Comparison of ENCODE assay signal across 1 cellular context in the genomic region with DNA sequence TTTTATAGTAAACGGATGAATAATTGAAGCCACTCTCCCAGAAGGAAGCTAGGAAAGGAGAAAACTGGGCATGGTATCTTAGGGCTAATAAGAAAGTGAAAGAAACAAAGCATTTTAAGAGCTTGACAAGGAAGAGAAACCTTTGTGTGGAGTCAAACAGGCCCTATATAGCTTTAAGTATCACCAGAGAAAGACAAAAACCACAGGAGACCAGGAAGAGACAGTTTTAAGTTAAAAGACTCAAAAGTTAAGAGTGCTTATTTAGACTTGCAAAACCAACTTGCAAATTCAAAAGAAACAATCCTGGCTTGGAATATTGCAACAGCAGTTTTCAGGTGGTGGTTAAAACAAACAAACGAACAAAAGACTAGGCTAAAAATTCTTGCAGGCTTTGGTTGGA.
TF ChIP-seq lines count a peak whose summit lies in the region.

No MANE protein-coding gene starts in this region.

TF ChIP-seq in H1, 55 proteins besides CTCF, POLR2A, EP300 and RAD21 (continued from another document):
- TF ChIP-seq, protein P1, sequence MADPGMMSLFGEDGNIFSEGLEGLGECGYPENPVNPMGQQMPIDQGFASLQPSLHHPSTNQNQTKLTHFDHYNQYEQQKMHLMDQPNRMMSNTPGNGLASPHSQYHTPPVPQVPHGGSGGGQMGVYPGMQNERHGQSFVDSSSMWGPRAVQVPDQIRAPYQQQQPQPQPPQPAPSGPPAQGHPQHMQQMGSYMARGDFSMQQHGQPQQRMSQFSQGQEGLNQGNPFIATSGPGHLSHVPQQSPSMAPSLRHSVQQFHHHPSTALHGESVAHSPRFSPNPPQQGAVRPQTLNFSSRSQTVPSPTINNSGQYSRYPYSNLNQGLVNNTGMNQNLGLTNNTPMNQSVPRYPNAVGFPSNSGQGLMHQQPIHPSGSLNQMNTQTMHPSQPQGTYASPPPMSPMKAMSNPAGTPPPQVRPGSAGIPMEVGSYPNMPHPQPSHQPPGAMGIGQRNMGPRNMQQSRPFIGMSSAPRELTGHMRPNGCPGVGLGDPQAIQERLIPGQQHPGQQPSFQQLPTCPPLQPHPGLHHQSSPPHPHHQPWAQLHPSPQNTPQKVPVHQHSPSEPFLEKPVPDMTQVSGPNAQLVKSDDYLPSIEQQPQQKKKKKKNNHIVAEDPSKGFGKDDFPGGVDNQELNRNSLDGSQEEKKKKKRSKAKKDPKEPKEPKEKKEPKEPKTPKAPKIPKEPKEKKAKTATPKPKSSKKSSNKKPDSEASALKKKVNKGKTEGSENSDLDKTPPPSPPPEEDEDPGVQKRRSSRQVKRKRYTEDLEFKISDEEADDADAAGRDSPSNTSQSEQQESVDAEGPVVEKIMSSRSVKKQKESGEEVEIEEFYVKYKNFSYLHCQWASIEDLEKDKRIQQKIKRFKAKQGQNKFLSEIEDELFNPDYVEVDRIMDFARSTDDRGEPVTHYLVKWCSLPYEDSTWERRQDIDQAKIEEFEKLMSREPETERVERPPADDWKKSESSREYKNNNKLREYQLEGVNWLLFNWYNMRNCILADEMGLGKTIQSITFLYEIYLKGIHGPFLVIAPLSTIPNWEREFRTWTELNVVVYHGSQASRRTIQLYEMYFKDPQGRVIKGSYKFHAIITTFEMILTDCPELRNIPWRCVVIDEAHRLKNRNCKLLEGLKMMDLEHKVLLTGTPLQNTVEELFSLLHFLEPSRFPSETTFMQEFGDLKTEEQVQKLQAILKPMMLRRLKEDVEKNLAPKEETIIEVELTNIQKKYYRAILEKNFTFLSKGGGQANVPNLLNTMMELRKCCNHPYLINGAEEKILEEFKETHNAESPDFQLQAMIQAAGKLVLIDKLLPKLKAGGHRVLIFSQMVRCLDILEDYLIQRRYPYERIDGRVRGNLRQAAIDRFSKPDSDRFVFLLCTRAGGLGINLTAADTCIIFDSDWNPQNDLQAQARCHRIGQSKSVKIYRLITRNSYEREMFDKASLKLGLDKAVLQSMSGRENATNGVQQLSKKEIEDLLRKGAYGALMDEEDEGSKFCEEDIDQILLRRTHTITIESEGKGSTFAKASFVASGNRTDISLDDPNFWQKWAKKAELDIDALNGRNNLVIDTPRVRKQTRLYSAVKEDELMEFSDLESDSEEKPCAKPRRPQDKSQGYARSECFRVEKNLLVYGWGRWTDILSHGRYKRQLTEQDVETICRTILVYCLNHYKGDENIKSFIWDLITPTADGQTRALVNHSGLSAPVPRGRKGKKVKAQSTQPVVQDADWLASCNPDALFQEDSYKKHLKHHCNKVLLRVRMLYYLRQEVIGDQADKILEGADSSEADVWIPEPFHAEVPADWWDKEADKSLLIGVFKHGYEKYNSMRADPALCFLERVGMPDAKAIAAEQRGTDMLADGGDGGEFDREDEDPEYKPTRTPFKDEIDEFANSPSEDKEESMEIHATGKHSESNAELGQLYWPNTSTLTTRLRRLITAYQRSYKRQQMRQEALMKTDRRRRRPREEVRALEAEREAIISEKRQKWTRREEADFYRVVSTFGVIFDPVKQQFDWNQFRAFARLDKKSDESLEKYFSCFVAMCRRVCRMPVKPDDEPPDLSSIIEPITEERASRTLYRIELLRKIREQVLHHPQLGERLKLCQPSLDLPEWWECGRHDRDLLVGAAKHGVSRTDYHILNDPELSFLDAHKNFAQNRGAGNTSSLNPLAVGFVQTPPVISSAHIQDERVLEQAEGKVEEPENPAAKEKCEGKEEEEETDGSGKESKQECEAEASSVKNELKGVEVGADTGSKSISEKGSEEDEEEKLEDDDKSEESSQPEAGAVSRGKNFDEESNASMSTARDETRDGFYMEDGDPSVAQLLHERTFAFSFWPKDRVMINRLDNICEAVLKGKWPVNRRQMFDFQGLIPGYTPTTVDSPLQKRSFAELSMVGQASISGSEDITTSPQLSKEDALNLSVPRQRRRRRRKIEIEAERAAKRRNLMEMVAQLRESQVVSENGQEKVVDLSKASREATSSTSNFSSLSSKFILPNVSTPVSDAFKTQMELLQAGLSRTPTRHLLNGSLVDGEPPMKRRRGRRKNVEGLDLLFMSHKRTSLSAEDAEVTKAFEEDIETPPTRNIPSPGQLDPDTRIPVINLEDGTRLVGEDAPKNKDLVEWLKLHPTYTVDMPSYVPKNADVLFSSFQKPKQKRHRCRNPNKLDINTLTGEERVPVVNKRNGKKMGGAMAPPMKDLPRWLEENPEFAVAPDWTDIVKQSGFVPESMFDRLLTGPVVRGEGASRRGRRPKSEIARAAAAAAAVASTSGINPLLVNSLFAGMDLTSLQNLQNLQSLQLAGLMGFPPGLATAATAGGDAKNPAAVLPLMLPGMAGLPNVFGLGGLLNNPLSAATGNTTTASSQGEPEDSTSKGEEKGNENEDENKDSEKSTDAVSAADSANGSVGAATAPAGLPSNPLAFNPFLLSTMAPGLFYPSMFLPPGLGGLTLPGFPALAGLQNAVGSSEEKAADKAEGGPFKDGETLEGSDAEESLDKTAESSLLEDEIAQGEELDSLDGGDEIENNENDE (IDR thresholded peaks at IDR 0.05; ENCODE audit: insufficient replicate concordance, low read length) = peak; percentile 76
- TF ChIP-seq KDM5A (IDR thresholded peaks at IDR 0.05; ENCODE audit: low read length) (no peak), YY1 (IDR thresholded peaks at IDR 0.05; ENCODE audit: low read depth, low read length) (no peak)
